18 cellular contexts compared by ENCODE assay signal in genomic region chr1:209727785-209728184, GRCh38. TPM values are rescaled to one million over a fixed set of nuclear protein-coding genes. Genes with fewer than 3 reads are reported as not detected.
"Had no signal": no experiment of that assay in that cellular context is flagged by ENCODE, and none has a peak within 500 bp of the region (broad histone marks: within the 10 kb centered on the region; RNA-seq: fewer than 3 reads in every experiment).

No MANE protein-coding gene starts in this region.

- H3K9me3 Mint-ChIP-seq: T-cell, WTC11 had no signal

- H3K36me3 Mint-ChIP-seq: WTC11 had no signal

- H3K4me1 ChIP-seq: left lung had no signal

- H3K4me3 ChIP-seq: cardiac muscle cell, left lung, tibial nerve had no signal

- H3K27ac Mint-ChIP-seq: T-cell, WTC11 had no signal

- H3K27me3 Mint-ChIP-seq: T-cell had no signal

- H3K36me3 ChIP-seq: cardiac muscle cell, left lung, tibial nerve had no signal

- H3K27ac ChIP-seq: cardiac muscle cell, left lung, tibial nerve had no signal

- H3K9me3 ChIP-seq: left lung, tibial nerve had no signal

- DNase-seq: activated CD4-positive, alpha-beta T cell treated with anti-CD3 and anti-CD28 coated beads for 48 hours; activated naive CD4-positive, alpha-beta T cell treated with anti-CD3 and anti-CD28 coated beads, Interleukin-2, amount 50 U/mL, for 16 hours; amniotic stem cell; kidney; left lung; SIG-M5; stimulated activated CD4-positive, alpha-beta T cell treated with anti-CD3 and anti-CD28 coated beads, Interleukin-12 subunit alpha, Interleukin-12 subunit beta, amount 100 ng/mL, for 4 hours; stimulated activated CD4-positive, alpha-beta T cell treated with anti-CD3 and anti-CD28 coated beads, Interleukin-1b, Interleukin-23, amount 100 ng/mL, for 48 hours; stimulated activated naive CD4-positive, alpha-beta T cell treated with Interleukin-2 at 50 U/mL for 16 hours; T-cell had no signal

- H3K27me3 ChIP-seq: cardiac muscle cell, left lung, tibial nerve had no signal

- H3K4me3 Mint-ChIP-seq: T-cell, WTC11 had no signal

- H3K4me1 Mint-ChIP-seq: WTC11 had no signal

- ATAC-seq: left lung, SK-N-SH treated with all-trans-retinoic acid at 6 μM for 48 hours, T-cell, WTC11 had no signal

RNA-seq across cellular contexts. Expression of gene HSD11B1, which starts 23.1 kb away (rescaled TPM):
- total RNA-seq: cardiac muscle cell, frontal cortex, occipital lobe, renal cortical epithelial cell, WTC11 had no signal

RNA-seq across cellular contexts. Expression of gene TRAF3IP3, which starts 28.1 kb away (rescaled TPM):
- total RNA-seq: epithelial cell of proximal tubule, renal cortical epithelial cell had no signal
